ENCODE assay signal across 10 cellular contexts in the genomic region with DNA sequence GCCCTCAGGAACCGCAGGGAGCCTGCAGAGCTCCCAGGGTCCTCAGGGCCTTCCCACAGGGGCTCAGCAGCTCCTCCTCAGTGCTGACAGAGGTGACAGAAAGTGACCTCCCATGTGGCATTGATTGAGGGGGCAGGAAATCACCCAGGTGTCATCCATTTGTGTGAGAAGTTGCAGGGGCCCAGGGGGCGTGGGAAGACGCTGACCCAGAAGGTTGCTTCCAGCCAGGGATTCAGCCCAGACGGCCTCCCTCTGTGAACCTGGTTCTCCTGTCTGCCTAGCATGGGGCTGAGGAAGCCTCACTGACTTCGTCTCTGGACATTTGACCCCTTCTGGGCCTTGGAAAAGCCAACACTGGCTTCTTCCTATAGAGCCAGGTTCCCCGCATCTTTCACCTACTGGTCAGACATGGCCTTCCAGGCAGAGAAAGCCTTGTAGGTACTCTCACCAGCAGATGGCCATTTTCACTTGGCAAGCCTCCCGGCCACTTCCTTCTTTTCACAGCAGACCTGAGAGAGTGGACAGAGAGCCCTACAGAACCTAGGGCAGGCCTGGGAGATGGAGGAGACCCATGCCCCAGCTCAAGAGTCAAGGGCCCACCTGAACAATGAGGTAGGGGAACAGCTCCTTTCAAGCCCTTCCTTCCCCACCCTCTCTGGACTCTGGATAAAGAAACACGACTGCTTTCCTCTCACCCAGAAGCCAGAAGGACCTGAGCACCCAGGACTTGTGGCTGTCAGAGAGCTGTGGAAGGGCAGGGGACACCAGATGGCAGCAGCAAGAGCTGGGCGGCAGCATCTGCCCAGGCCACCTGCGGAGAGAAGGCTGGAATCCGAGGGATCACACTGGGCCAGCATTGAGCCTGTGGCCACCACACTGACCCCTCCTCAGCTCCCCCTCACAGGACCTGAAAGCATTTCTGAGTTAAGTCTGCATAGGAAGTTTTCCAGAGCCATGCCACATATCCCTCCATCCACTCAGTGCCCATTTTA.
DNase-seq lines count a peak whose midpoint lies in the region; ATAC-seq and TF ChIP-seq lines count a peak whose summit lies in the region.
"Had no signal": no experiment of that assay in that cellular context is flagged by ENCODE, and none has a peak within 500 bp of the region (broad histone marks: within the 10 kb centered on the region; RNA-seq: fewer than 3 reads in every experiment).

No MANE protein-coding gene starts in this region.

- H4K20me1 ChIP-seq in MM.1S (ENCODE audit: insufficient read depth, low read length), result no peaks in the 10 kb centered on the region

- WGBS in body of pancreas, 2 donors, result 60 to 68% methylated on average over 4 to 11 of the region's 11 CpGs
- 74% methylated on average over 11 of the region's 11 CpGs for WGBS in mesenchymal stem cell
- WGBS in stomach, 5 donors, result 63 to 83% (median 71%) methylated on average over 8 to 11 of the region's 11 CpGs

- peak overlapping the region; percentile 65 for H3K9ac ChIP-seq in MM.1S (ENCODE audit: low read length)
- H3K9ac ChIP-seq in mesenchymal stem cell (ENCODE audit: low read length), result no peak overlapping the region

- ATAC-seq in body of pancreas (no peak), GM21737 (IDR thresholded peaks at IDR 0.05; ENCODE audit: unreplicated experiment) (no peak), GM21723 (IDR thresholded peaks at IDR 0.05; ENCODE audit: unreplicated experiment) (no peak)
- ATAC-seq: activated T-helper 17 cell treated with anti-CD3 and anti-CD28 coated beads, Interleukin-2, amount 50 U/mL, for 72 hours had no signal

- H2BK5ac ChIP-seq in mesenchymal stem cell (ENCODE audit: low read depth, low read length, poor library complexity, severe bottlenecking), result no peak overlapping the region

- DNase-seq in ELF-1 (ENCODE audit: low read depth, low spot score), result peak; percentile 28
- DNase-seq in MM.1S, result no peak
- peak; percentile 32 to 60 (median 44) for DNase-seq in body of pancreas
- DNase-seq in mesenchymal stem cell, result peak; percentile 30
- no peak for DNase-seq in T1000 (lab: John Stamatoyannopoulos, UW)
- no peak for DNase-seq in stomach

- no peak overlapping the region for H3K23ac ChIP-seq in mesenchymal stem cell (ENCODE audit: low read length in 2 of 2)

- H2AK5ac ChIP-seq in mesenchymal stem cell (ENCODE audit: low read length, severe bottlenecking), result peak overlapping the region; percentile 89

- H3K36me3 ChIP-seq in MM.1S (replicated peaks; ENCODE audit: insufficient read depth, low read length), result no peaks in the 10 kb centered on the region
- no peaks in the 10 kb centered on the region for H3K36me3 ChIP-seq in body of pancreas (replicated peaks in 1 of 2; ENCODE audit: insufficient read depth in 1 of 2, low read depth in 2 of 2)
- no peaks in the 10 kb centered on the region for H3K36me3 ChIP-seq in mesenchymal stem cell (ENCODE audit: control insufficient read depth in 1 of 2, insufficient read depth in 2 of 2, low read depth in 1 of 2, low read length in 2 of 2)
- H3K36me3 ChIP-seq in stomach, result no peaks in the 10 kb centered on the region

- H2AFZ ChIP-seq in MM.1S (ENCODE audit: low read length) (peak overlapping the region; percentile 23; the same call in 1 of the 2 replicates), mesenchymal stem cell (ENCODE audit: low read depth, low read length) (no peak overlapping the region)

- intact Hi-C loops in body of pancreas (cut with DNase I), result loop anchor here (2.0 kb wide), 1 partner anchor 385 kb away; no protein-coding TSS in a partner anchor
- intact Hi-C loops in stomach (cut with DNase I; ENCODE audit: low total_unique reads), result loop anchor here (5.0 kb wide), 1 partner anchor 386 kb away; no protein-coding TSS in a partner anchor

- H3K18ac ChIP-seq in mesenchymal stem cell (ENCODE audit: low read depth in 1 of 2, low read length in 2 of 2), result no peak overlapping the region

- H3K9me3 ChIP-seq in MM.1S (replicated peaks; ENCODE audit: insufficient read depth, low read length) (no peaks in the 10 kb centered on the region), body of pancreas (no peaks in the 10 kb centered on the region), mesenchymal stem cell (ENCODE audit: control insufficient read depth, low read length) (peaks cover 11% of the 10 kb centered on the region), stomach (peaks cover 0 to 3% (median 0%) of the 10 kb centered on the region in 4 donors)

- H3K4me1 ChIP-seq in MM.1S (ENCODE audit: low read length) (peaks cover 62% of the 10 kb centered on the region), body of pancreas (no peaks in the 10 kb centered on the region), mesenchymal stem cell (ENCODE audit: control insufficient read depth, insufficient read depth, low read depth, low read length) (peaks cover 29% of the 10 kb centered on the region), stomach (peaks cover 0 to 12% (median 5%) of the 10 kb centered on the region in 4 donors)

- TF ChIP-seq CTCF in MM.1S (IDR thresholded peaks at IDR 0.05; ENCODE audit: low read length) (no peak; the same call in 1 of the 2 replicates), body of pancreas (IDR thresholded peaks at IDR 0.05) (peak in 2 of 7 experiments; percentile 5 to 9), stomach (IDR thresholded peaks at IDR 0.05) (no peak)

- H3K14ac ChIP-seq in mesenchymal stem cell (ENCODE audit: low read length in 2 of 2), result no peak overlapping the region

- H3K4me3 ChIP-seq in MM.1S (ENCODE audit: low read length), result no peak overlapping the region
- no peak overlapping the region for H3K4me3 ChIP-seq in body of pancreas
- no peak overlapping the region for H3K4me3 ChIP-seq in mesenchymal stem cell (ENCODE audit: insufficient read depth in 1 of 2, low read depth in 1 of 2, low read length in 2 of 2)
- no peak overlapping the region for H3K4me3 ChIP-seq in stomach
- H3K4me3 ChIP-seq: heart right ventricle had no signal

- H2BK12ac ChIP-seq in mesenchymal stem cell (ENCODE audit: low read length in 2 of 2), result peak overlapping the region in 1 of 2 experiments; percentile 32

- H4K8ac ChIP-seq in mesenchymal stem cell (ENCODE audit: low read length), result no peak overlapping the region

- H4K91ac ChIP-seq in mesenchymal stem cell (ENCODE audit: low read length), result peak overlapping the region; percentile 34

- peak overlapping the region; percentile 100; the same call in 1 of the 2 replicates for H3K27ac ChIP-seq in MM.1S (ENCODE audit: low read length)
- H3K27ac ChIP-seq in body of pancreas, result no peak overlapping the region
- H3K27ac ChIP-seq in mesenchymal stem cell (ENCODE audit: low read length, poor library complexity, severe bottlenecking), result no peak overlapping the region
- H3K27ac ChIP-seq in stomach, result no peak overlapping the region
- H3K27ac ChIP-seq: heart right ventricle had no signal

- H3K9me2 ChIP-seq in MM.1S (replicated peaks; ENCODE audit: insufficient read depth, low read length), result no peaks in the 10 kb centered on the region

- H3K4ac ChIP-seq in mesenchymal stem cell (ENCODE audit: low read depth in 1 of 2, low read length in 2 of 2), result no peak overlapping the region

- no peak overlapping the region for H2BK120ac ChIP-seq in mesenchymal stem cell (ENCODE audit: low read depth, low read length)

- peaks cover 33% of the 10 kb centered on the region for H3F3A ChIP-seq in MM.1S (ENCODE audit: insufficient read depth, low read length)

- H3K79me1 ChIP-seq in mesenchymal stem cell (replicated peaks; ENCODE audit: low read length, poor library complexity, severe bottlenecking), result no peaks in the 10 kb centered on the region

- no peak for TF ChIP-seq EP300 in stomach (IDR thresholded peaks at IDR 0.05)

- no peak overlapping the region for H2BK15ac ChIP-seq in mesenchymal stem cell (ENCODE audit: low read depth, poor library complexity, severe bottlenecking)

- H3K27me3 ChIP-seq in MM.1S (replicated peaks; ENCODE audit: insufficient read depth, low read length) (no peaks in the 10 kb centered on the region), body of pancreas (no peaks in the 10 kb centered on the region), mesenchymal stem cell (ENCODE audit: control insufficient read depth in 1 of 2, insufficient read depth in 1 of 2, low read length in 2 of 2) (peaks cover 9 to 15% of the 10 kb centered on the region in 2 experiments), stomach (peaks cover 0 to 15% (median 0%) of the 10 kb centered on the region in 3 donors)
- H3K27me3 ChIP-seq: heart right ventricle had no signal

- no peaks in the 10 kb centered on the region for H3K79me2 ChIP-seq in MM.1S (ENCODE audit: low read length)

- TF ChIP-seq POLR2A in body of pancreas (IDR thresholded peaks at IDR 0.05), result no peak
- no peak for TF ChIP-seq POLR2A in stomach (IDR thresholded peaks at IDR 0.05)

- H3K4me2 ChIP-seq in MM.1S (ENCODE audit: low read depth, low read length), result peak overlapping the region; percentile 82
- no peak overlapping the region for H3K4me2 ChIP-seq in mesenchymal stem cell (ENCODE audit: low read length, poor library complexity, severe bottlenecking)

Comparison
In these comparisons a context has a peak if more than half of its experiments do, and no peak if none do; other contexts are left out.
1. DNase-seq: peak in ELF-1 (single experiment), body of pancreas (4 of 4) and mesenchymal stem cell (single experiment); none in MM.1S (single experiment), T1000 (single experiment) and stomach (single experiment).